8 cellular contexts compared by ENCODE assay signal in the genomic region with DNA sequence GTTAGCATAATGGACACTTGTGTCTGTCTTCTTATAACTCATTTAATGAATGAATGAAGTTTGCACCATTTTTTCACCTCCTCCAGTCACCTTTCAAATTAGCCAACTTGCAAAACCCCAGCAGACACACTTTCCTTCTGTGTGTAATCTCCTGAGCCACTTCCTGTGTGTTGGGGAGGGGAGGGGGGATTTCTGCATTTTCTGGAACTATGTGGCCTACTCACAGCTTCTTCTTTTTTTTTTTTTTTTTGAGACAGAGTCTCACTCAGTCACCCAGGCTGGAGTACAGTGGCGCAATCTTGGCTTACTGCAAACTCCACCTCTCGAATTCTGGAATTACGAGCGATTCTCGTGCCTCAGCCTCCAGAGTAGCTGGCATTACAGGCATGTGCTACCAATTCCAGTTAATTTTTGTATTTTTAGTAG.
A peak's percentile ranks its signal among the peaks of the same experiment; 100 is the strongest.
DNase-seq lines count a peak whose midpoint lies in the region; ATAC-seq and TF ChIP-seq lines count a peak whose summit lies in the region.
"Had no signal": no experiment of that assay in that cellular context is flagged by ENCODE, and none has a peak within 500 bp of the region (broad histone marks: within the 10 kb centered on the region; RNA-seq: fewer than 3 reads in every experiment).

No MANE protein-coding gene starts in this region.

- CTCF ChIA-PET in RWPE1 (lab: Yijun Ruan, JAX), result interaction anchor here (1.0 kb wide), 1 partner anchor 10 kb away, joined by 3 read pairs; no protein-coding TSS in a partner anchor

- POLR2A ChIA-PET in RWPE1 (lab: Yijun Ruan, JAX; ENCODE audit: low non-redundant PET), result no interaction called here

- DNase-seq in RWPE1 (ENCODE audit: low spot score) (no peak), fibroblast of gingiva (ENCODE audit: low read depth) (peak; percentile 72), NCI-H1930 (lab: John Stamatoyannopoulos, UW) (no peak)
- DNase-seq in stimulated activated CD4-positive, alpha-beta T cell treated with anti-CD3 and anti-CD28 coated beads, Interleukin-1b, Interleukin-23, amount 100 ng/mL, for 48 hours, result peak; percentile 67
- DNase-seq in effector CD4-positive, alpha-beta T cell, result no peak
- DNase-seq: NCI-H187 had no signal

- no peak for TF ChIP-seq CTCF in RWPE1 (conservative IDR thresholded peaks at IDR 0.05; ENCODE audit: low read depth)

- peak; percentile 57 for ATAC-seq in GM19351 (IDR thresholded peaks at IDR 0.05; ENCODE audit: unreplicated experiment)
- no peak for ATAC-seq in GM21360 (IDR thresholded peaks at IDR 0.05; ENCODE audit: unreplicated experiment)

- peak overlapping the region; percentile 88 for H3K27ac ChIP-seq in RWPE1

Comparison
In these comparisons a context has a peak if more than half of its experiments do, and no peak if none do; other contexts are left out.
1. DNase-seq: peak in fibroblast of gingiva (single experiment) and stimulated activated CD4-positive, alpha-beta T cell treated with anti-CD3 and anti-CD28 coated beads, Interleukin-1b, Interleukin-23, amount 100 ng/mL, for 48 hours (single experiment); none in RWPE1 (single experiment), effector CD4-positive, alpha-beta T cell (single experiment) and NCI-H1930 (0 of 2).